Comparison of ENCODE assay signal across 19 cellular contexts in genomic region chr15:64017591-64018163, GRCh38. TPM values are rescaled to one million over a fixed set of nuclear protein-coding genes. Genes with fewer than 3 reads are reported as not detected.
A peak's percentile ranks its signal among the peaks of the same experiment; 100 is the strongest.
DNase-seq lines count a peak whose midpoint lies in the region; ATAC-seq, FAIRE-seq and TF ChIP-seq lines count a peak whose summit lies in the region.
"Had no signal": no experiment of that assay in that cellular context is flagged by ENCODE, and none has a peak within 500 bp of the region (broad histone marks: within the 10 kb centered on the region; RNA-seq: fewer than 3 reads in every experiment).

No MANE protein-coding gene starts in this region.

- CTCF ChIA-PET in MCF 10A (lab: Yijun Ruan, JAX): no interaction called here

- H3K27ac ChIP-seq in left ventricle myocardium inferior (replicated peaks): peak overlapping the region; percentile 87
- no peak overlapping the region for H3K27ac ChIP-seq in WERI-Rb-1
- H3K27ac ChIP-seq: parathyroid adenoma, thoracic aorta had no signal

- H3K27me3 Mint-ChIP-seq in MCF 10A (ENCODE audit: insufficient read depth, unreplicated experiment): no peaks in the 10 kb centered on the region
- H3K27me3 Mint-ChIP-seq: CD4-positive, CD25-positive, alpha-beta regulatory T cell; effector memory CD8-positive, alpha-beta T cell had no signal

- no peaks in the 10 kb centered on the region for H3K9me3 ChIP-seq in left ventricle myocardium inferior (replicated peaks)
- no peaks in the 10 kb centered on the region for H3K9me3 ChIP-seq in mucosa of stomach (ENCODE audit: control insufficient read depth, low read length)
- no peaks in the 10 kb centered on the region for H3K9me3 ChIP-seq in WERI-Rb-1 (ENCODE audit: severe bottlenecking)
- H3K9me3 ChIP-seq: thoracic aorta had no signal

- H3K9me3 Mint-ChIP-seq in MCF 10A (ENCODE audit: unreplicated experiment): peaks cover 11% of the 10 kb centered on the region
- H3K9me3 Mint-ChIP-seq: CD4-positive, CD25-positive, alpha-beta regulatory T cell; effector memory CD8-positive, alpha-beta T cell; GM23338 had no signal

- peaks cover 42% of the 10 kb centered on the region for H3K4me1 Mint-ChIP-seq in MCF 10A (ENCODE audit: insufficient read depth, unreplicated experiment)
- H3K4me1 Mint-ChIP-seq: CD4-positive, CD25-positive, alpha-beta regulatory T cell had no signal

- H3K4me3 Mint-ChIP-seq in MCF 10A (ENCODE audit: unreplicated experiment): no peak overlapping the region
- H3K4me3 Mint-ChIP-seq: CD4-positive, CD25-positive, alpha-beta regulatory T cell; effector memory CD8-positive, alpha-beta T cell; GM23338 had no signal

- no peak overlapping the region for H3K4me3 ChIP-seq in left ventricle myocardium inferior
- H3K4me3 ChIP-seq in mucosa of stomach (ENCODE audit: low read length): no peak overlapping the region
- no peak overlapping the region for H3K4me3 ChIP-seq in WERI-Rb-1 (ENCODE audit: low read depth, low read length)
- H3K4me3 ChIP-seq: GM23338, thoracic aorta had no signal

- peak overlapping the region; percentile 12 for H3K9ac ChIP-seq in mucosa of stomach (ENCODE audit: low read length)
- H3K9ac ChIP-seq: parathyroid adenoma had no signal

- no peaks in the 10 kb centered on the region for H3K27me3 ChIP-seq in left ventricle myocardium inferior (ENCODE audit: low read depth)
- no peaks in the 10 kb centered on the region for H3K27me3 ChIP-seq in mucosa of stomach (ENCODE audit: control insufficient read depth, insufficient read depth, low read length)
- H3K27me3 ChIP-seq in WERI-Rb-1 (ENCODE audit: insufficient read depth, low read depth, severe bottlenecking): no peaks in the 10 kb centered on the region

- DNase-seq in left ventricle myocardium inferior (no peak), left ventricle myocardium superior (no peak), MCF 10A (ENCODE audit: unreplicated experiment) (peak; percentile 31), WERI-Rb-1 (no peak), HTR-8/SVneo (ENCODE audit: insufficient read length, low spot score) (no peak)
- DNase-seq: activated CD4-positive, alpha-beta T cell treated with anti-CD3 and anti-CD28 coated beads for 48 hours; activated gamma-delta T cell treated with Interleukin-2 at 50 U/mL for 16 hours; anterior cingulate cortex; CD4-positive, CD25-positive, alpha-beta regulatory T cell; effector memory CD8-positive, alpha-beta T cell; NCI-H2029 treated with DMSO at 0.1 percent for 48 hours; NCI-H446 had no signal

- no TSS peak for BruUV-seq in MCF 10A (replicated peaks; lab: Mats Ljungman, UMichigan)

- POLR2A ChIA-PET in MCF 10A (lab: Yijun Ruan, JAX): interaction anchor here (1.0 to 2.1 kb wide), 6 partner anchors 8 to 72 kb away, joined by 3 to 8 read pairs (median 5); partner anchors contain the start of gene DAPK2

- no peak for ATAC-seq in left ventricle myocardium superior
- no peak for ATAC-seq in HG02840 (IDR thresholded peaks at IDR 0.05; ENCODE audit: low FRiP score, unreplicated experiment)
- ATAC-seq in HG02938 (IDR thresholded peaks at IDR 0.05; ENCODE audit: unreplicated experiment): no peak
- ATAC-seq: effector memory CD8-positive, alpha-beta T cell; GM23338 had no signal

- intact Hi-C loops in left ventricle myocardium inferior (cut with micrococcal nuclease) (no loop called here), left ventricle myocardium superior (cut with micrococcal nuclease) (no loop called here), MCF 10A (cut with micrococcal nuclease) (no loop called here)

- peak overlapping the region; percentile 50 for H3K27ac Mint-ChIP-seq in MCF 10A (ENCODE audit: low read depth, unreplicated experiment)
- H3K27ac Mint-ChIP-seq: GM23338 had no signal

- peaks cover 6% of the 10 kb centered on the region for H3K36me3 ChIP-seq in left ventricle myocardium inferior
- H3K36me3 ChIP-seq in mucosa of stomach (ENCODE audit: control insufficient read depth, insufficient read depth, low read length): no peaks in the 10 kb centered on the region
- no peaks in the 10 kb centered on the region for H3K36me3 ChIP-seq in WERI-Rb-1
- H3K36me3 ChIP-seq: thoracic aorta had no signal

- FAIRE-seq in HTR-8/SVneo (lab: Jason Lieb, UNC): no peak
- FAIRE-seq: A204.1 had no signal

- peaks cover 90% of the 10 kb centered on the region for H3K4me1 ChIP-seq in left ventricle myocardium inferior
- H3K4me1 ChIP-seq in mucosa of stomach (ENCODE audit: control insufficient read depth, insufficient read depth, low read length): peaks cover 95% of the 10 kb centered on the region

- peaks cover 4% of the 10 kb centered on the region for H3K36me3 Mint-ChIP-seq in MCF 10A (ENCODE audit: insufficient read depth, unreplicated experiment)
- H3K36me3 Mint-ChIP-seq: CD4-positive, CD25-positive, alpha-beta regulatory T cell had no signal

- no peak for TF ChIP-seq CTCF in left ventricle myocardium inferior (IDR thresholded peaks at IDR 0.05; ENCODE audit: borderline replicate concordance)
- no peak for TF ChIP-seq CTCF in MCF 10A (IDR thresholded peaks at IDR 0.05; ENCODE audit: unreplicated experiment)
- no peak for TF ChIP-seq CTCF in WERI-Rb-1 (IDR thresholded peaks at IDR 0.05; ENCODE audit: low read depth, low read length)

RNA-seq across cellular contexts. Expression of gene DAPK2, which starts 28.6 kb away (rescaled TPM):
- total RNA-seq in left ventricle myocardium inferior: 39.0 TPM
- total RNA-seq in left ventricle myocardium superior: 43.4 TPM
- 4.6 and 6.8 TPM in 2 replicates for total RNA-seq in MCF 10A (2022)
